1 cellular context compared by ENCODE assay signal in genomic region chr5:113489299-113489698, GRCh38.
TF ChIP-seq lines count a peak whose summit lies in the region.

No MANE protein-coding gene starts in this region.

TF ChIP-seq in HepG2, 621 proteins besides CTCF, POLR2A, EP300 and RAD21 (continued from another document):
- TF ChIP-seq ZNF646 (CRISPR knock-in tag; IDR thresholded peaks at IDR 0.05): no peak
